8 cellular contexts compared by ENCODE assay signal in genomic region chr6:29627762-29628418, GRCh38. TPM values are rescaled to one million over a fixed set of nuclear protein-coding genes. Genes with fewer than 3 reads are reported as not detected.
A peak's percentile ranks its signal among the peaks of the same experiment; 100 is the strongest.
DNase-seq lines count a peak whose midpoint lies in the region; ATAC-seq lines count a peak whose summit lies in the region.

No MANE protein-coding gene starts in this region.

- peaks cover 26% of the 10 kb centered on the region for H3K4me1 Mint-ChIP-seq in central memory CD8-positive, alpha-beta T cell
- H3K4me1 Mint-ChIP-seq in immature natural killer cell, result peaks cover 29 to 30% of the 10 kb centered on the region in 2 donors

- H3K27ac Mint-ChIP-seq in central memory CD8-positive, alpha-beta T cell (ENCODE audit: low read depth), result peak overlapping the region; percentile 6
- peak overlapping the region in 3 of 6 donors; percentile 12 to 64 (median 20) for H3K27ac Mint-ChIP-seq in immature natural killer cell

- peak overlapping the region; percentile 37 to 56 (median 45) for H3K4me3 ChIP-seq in skin epidermis

- H3K27me3 Mint-ChIP-seq in central memory CD8-positive, alpha-beta T cell, result peaks cover 28% of the 10 kb centered on the region
- H3K27me3 Mint-ChIP-seq in immature natural killer cell (ENCODE audit: low read depth in 3 of 3), result peaks cover 11 to 27% (median 19%) of the 10 kb centered on the region in 3 donors

- peak overlapping the region in 14 of 21 experiments; percentile 23 to 83 (median 60) for H3K27ac ChIP-seq in skin epidermis

- H3K4me3 Mint-ChIP-seq in central memory CD8-positive, alpha-beta T cell, result peak overlapping the region; percentile 77
- peak overlapping the region; percentile 79 to 92 (median 84) for H3K4me3 Mint-ChIP-seq in immature natural killer cell

- peaks cover 4% of the 10 kb centered on the region for H3K36me3 Mint-ChIP-seq in central memory CD8-positive, alpha-beta T cell (ENCODE audit: insufficient read depth)
- no peaks in the 10 kb centered on the region for H3K36me3 Mint-ChIP-seq in immature natural killer cell

- ATAC-seq in central memory CD8-positive, alpha-beta T cell (replicated peaks; ENCODE audit: extremely low read depth, poor library complexity, severe bottlenecking), result peak; percentile 15
- ATAC-seq in GM18858 (IDR thresholded peaks at IDR 0.05; ENCODE audit: unreplicated experiment), result no peak

- DNase-seq in DMS 273 treated with DMSO at 0.1 percent for 48 hours (lab: John Stamatoyannopoulos, UW) (peak; percentile 26), NCI-H1105 treated with DMSO at 0.1 percent for 48 hours (lab: John Stamatoyannopoulos, UW) (peak; percentile 35), immature natural killer cell (peak; percentile 22 to 38 (median 26)), inferior parietal cortex (ENCODE audit: extremely low spot score) (no peak)
- DNase-seq in activated CD4-positive, CD25-positive, alpha-beta regulatory T cell treated with anti-CD3 and anti-CD28 coated beads, Interleukin-2, amount 50 U/mL, for 16 hours (ENCODE audit: low read depth, low spot score), result peak; percentile 6
- no peak for DNase-seq in central memory CD8-positive, alpha-beta T cell (ENCODE audit: low spot score in 2 of 2)

- H3K9me3 Mint-ChIP-seq in central memory CD8-positive, alpha-beta T cell, result no peaks in the 10 kb centered on the region
- peaks cover 0 to 4% (median 0%) of the 10 kb centered on the region in 6 donors for H3K9me3 Mint-ChIP-seq in immature natural killer cell

RNA-seq across cellular contexts. Expression of gene GABBR1, which starts 5.1 kb away (rescaled TPM):
- not detected for polyA plus RNA-seq in immature natural killer cell

RNA-seq across cellular contexts. Expression of gene MOG, which starts 29.0 kb away (rescaled TPM):
- polyA plus RNA-seq in immature natural killer cell, result not detected

RNA-seq across cellular contexts. Expression of gene OR2H2, which starts 43.0 kb away (rescaled TPM):
- polyA plus RNA-seq in immature natural killer cell, result not detected

RNA-seq across cellular contexts. Expression of gene ZFP57, which starts 53.1 kb away (rescaled TPM):
- 1 to 10 TPM in 2 of 3 donors, not detected in 1; 5.2 to 9.0 TPM for polyA plus RNA-seq in immature natural killer cell

Comparison
In these comparisons a context has a peak if more than half of its experiments do, and no peak if none do; other contexts are left out.
1. DNase-seq: peak in DMS 273 treated with DMSO at 0.1 percent for 48 hours (single experiment), NCI-H1105 treated with DMSO at 0.1 percent for 48 hours (single experiment), activated CD4-positive, CD25-positive, alpha-beta regulatory T cell treated with anti-CD3 and anti-CD28 coated beads, Interleukin-2, amount 50 U/mL, for 16 hours (single experiment) and immature natural killer cell (3 of 3); none in central memory CD8-positive, alpha-beta T cell (0 of 2) and inferior parietal cortex (single experiment).